Comparison of ENCODE assay signal across 18 cellular contexts in genomic region chr5:59661306-59661705, GRCh38.
DNase-seq lines count a peak whose midpoint lies in the region; TF ChIP-seq lines count a peak whose summit lies in the region.
"Had no signal": no experiment of that assay in that cellular context is flagged by ENCODE, and none has a peak within 500 bp of the region (broad histone marks: within the 10 kb centered on the region; RNA-seq: fewer than 3 reads in every experiment).

No MANE protein-coding gene starts in this region.

- H3K27ac Mint-ChIP-seq in MCF 10A (ENCODE audit: low read depth, unreplicated experiment) = peak overlapping the region; percentile 74
- H3K27ac Mint-ChIP-seq: activated naive CD8-positive, alpha-beta T cell treated with anti-CD3 and anti-CD28 coated beads, Interleukin-2, amount 10 ng/mL, durations not matched to agents 7 days and 5 days had no signal

- intact Hi-C loops in MCF 10A (cut with micrococcal nuclease) = loop anchor here (2.0 kb wide), 1 partner anchor 271 kb away; no protein-coding TSS in a partner anchor
- intact Hi-C loops in mammary epithelial cell (cut with micrococcal nuclease) = loop anchor here (2.0 kb wide), 1 partner anchor 139 kb away; no protein-coding TSS in a partner anchor
- intact Hi-C loops in tibial artery (cut with DNase I; ENCODE audit: low total_unique reads) = loop anchor here (5.0 to 10.0 kb wide), 3 partner anchors 133 to 269 kb away; no protein-coding TSS in a partner anchor

- BruUV-seq in MCF 10A (replicated peaks; lab: Mats Ljungman, UMichigan) (no TSS peak), mammary epithelial cell (replicated peaks; lab: Mats Ljungman, UMichigan) (no TSS peak)

- 100% methylated on average over 1 of the region's 1 CpG for WGBS in mammary epithelial cell (ENCODE audit: low coverage, missing lambda C conversion rate)
- whole genome bisulfite sequencing in mesodermal cell (ENCODE audit: insufficient coverage in 2 of 2), 2 experiments = no CpG with 5 or more reads among the region's 1 CpG

- dilution Hi-C loops in mammary epithelial cell (cut with HindIII; ENCODE audit: low sequenced_read_pairs) = no loop called here

- POLR2A ChIA-PET in MCF 10A (lab: Yijun Ruan, JAX) (interaction anchor here (0.6 to 2.4 kb wide), 10 partner anchors 56 to 155 kb away, joined by 3 to 13 read pairs (median 4); no protein-coding TSS in a partner anchor), HEK293T (lab: Yijun Ruan, JAX) (no interaction called here)

- H3K27ac ChIP-seq in mammary epithelial cell (ENCODE audit: insufficient read depth, low read depth, low read length) (no peak overlapping the region), mesodermal cell (ENCODE audit: low read depth, low read length, severe bottlenecking) (peak overlapping the region; percentile 52), tibial artery (peak overlapping the region; percentile 54 to 62)

- H3K36me3 Mint-ChIP-seq in MCF 10A (ENCODE audit: insufficient read depth, unreplicated experiment) = peaks cover 7% of the 10 kb centered on the region
- H3K36me3 Mint-ChIP-seq: activated naive CD8-positive, alpha-beta T cell treated with anti-CD3 and anti-CD28 coated beads, Interleukin-2, amount 10 ng/mL, durations not matched to agents 7 days and 5 days; naive thymus-derived CD4-positive, alpha-beta T cell had no signal

- no peaks in the 10 kb centered on the region for H3K79me2 ChIP-seq in mammary epithelial cell (ENCODE audit: insufficient read depth, low read length)

- DNase-seq in MCF 10A (ENCODE audit: unreplicated experiment) (peak; percentile 18), mammary epithelial cell (no peak), adipocyte (ENCODE audit: low read depth) (no peak), tibial artery (no peak), GM13977 (ENCODE audit: low spot score) (no peak), RPMI8226 (no peak), HEK293T (ENCODE audit: extremely low spot score) (no peak)
- DNase-seq: activated CD4-positive, alpha-beta T cell treated with anti-CD3 and anti-CD28 coated beads for 4 hours; activated naive CD8-positive, alpha-beta T cell treated with anti-CD3 and anti-CD28 coated beads, Interleukin-2, amount 10 ng/mL, durations not matched to agents 7 days and 5 days; activated T-cell treated with anti-CD3 and anti-CD28 coated beads for 4 hours; cerebellar nuclear complex; H7; heart left ventricle; left colon; naive thymus-derived CD4-positive, alpha-beta T cell; NCI-H524 treated with DMSO at 0.1 percent for 48 hours; stimulated activated naive CD4-positive, alpha-beta T cell treated with Interleukin-2 at 50 U/mL for 16 hours had no signal

- H3K4me1 Mint-ChIP-seq in MCF 10A (ENCODE audit: insufficient read depth, unreplicated experiment) = peaks cover 22% of the 10 kb centered on the region

- no peaks in the 10 kb centered on the region for H3K9me3 ChIP-seq in mammary epithelial cell (replicated peaks; ENCODE audit: insufficient read depth, low read length)
- H3K9me3 ChIP-seq in adipocyte (ENCODE audit: control insufficient read depth, low read length) = no peaks in the 10 kb centered on the region
- no peaks in the 10 kb centered on the region for H3K9me3 ChIP-seq in mesodermal cell (ENCODE audit: control insufficient read depth, low read length)
- no peaks in the 10 kb centered on the region for H3K9me3 ChIP-seq in tibial artery
- H3K9me3 ChIP-seq: heart left ventricle had no signal

- H3K4me2 ChIP-seq in mammary epithelial cell (ENCODE audit: insufficient read depth, low read depth, low read length) = no peak overlapping the region

- CTCF ChIA-PET in MCF 10A (lab: Yijun Ruan, JAX) = interaction anchor here (0.5 to 4.3 kb wide), 24 partner anchors 10 to 1036 kb away, joined by 3 to 63 read pairs (median 4); no protein-coding TSS in a partner anchor
- CTCF ChIA-PET in mammary epithelial cell (lab: Charles Lee; ENCODE audit: low non-redundant PET) = no interaction called here
- CTCF ChIA-PET in HEK293T (lab: Yijun Ruan, JAX) = interaction anchor here (2.5 kb wide), 1 partner anchor 156 kb away, joined by 8 read pairs; no protein-coding TSS in a partner anchor

- H3K36me3 ChIP-seq in mammary epithelial cell (ENCODE audit: insufficient read depth, low read length) = no peaks in the 10 kb centered on the region
- H3K36me3 ChIP-seq in adipocyte (ENCODE audit: control insufficient read depth, insufficient read depth, low read length, severe bottlenecking) = no peaks in the 10 kb centered on the region
- no peaks in the 10 kb centered on the region for H3K36me3 ChIP-seq in mesodermal cell (ENCODE audit: control insufficient read depth, insufficient read depth, low read length)
- no peaks in the 10 kb centered on the region for H3K36me3 ChIP-seq in tibial artery
- H3K36me3 ChIP-seq: heart left ventricle had no signal

- no peak overlapping the region for H2AFZ ChIP-seq in mammary epithelial cell (ENCODE audit: low read depth, low read length)

- no peaks in the 10 kb centered on the region for H3K27me3 ChIP-seq in mammary epithelial cell (ENCODE audit: insufficient read depth, low read length)
- H3K27me3 ChIP-seq in adipocyte (replicated peaks; ENCODE audit: control insufficient read depth, insufficient read depth, low read length) = no peaks in the 10 kb centered on the region
- H3K27me3 ChIP-seq in tibial artery = no peaks in the 10 kb centered on the region
- H3K27me3 ChIP-seq: heart left ventricle had no signal

- H3K4me1 ChIP-seq in mammary epithelial cell (ENCODE audit: insufficient read depth, low read length) (no peaks in the 10 kb centered on the region), adipocyte (ENCODE audit: control insufficient read depth, insufficient read depth, low read length) (peaks cover 23% of the 10 kb centered on the region), mesodermal cell (ENCODE audit: control insufficient read depth, insufficient read depth, low read length, poor library complexity, severe bottlenecking) (peaks cover 18% of the 10 kb centered on the region), tibial artery (peaks cover 0 to 67% (median 13%) of the 10 kb centered on the region in 4 donors)

- H3K9ac ChIP-seq in mammary epithelial cell (ENCODE audit: insufficient read depth, low read length) (no peak overlapping the region), adipocyte (ENCODE audit: low read length) (peak overlapping the region; percentile 71)

- H4K20me1 ChIP-seq in mammary epithelial cell (ENCODE audit: insufficient read depth, low read length) = no peaks in the 10 kb centered on the region

- in situ Hi-C loops in mammary epithelial cell (cut with MboI; ENCODE audit: low sequenced_read_pairs in 2 of 2) (loop anchor here (10.0 to 25.0 kb wide), 2 partner anchors 167 to 274 kb away; no protein-coding TSS in a partner anchor), GM13977 (cut with MboI; ENCODE audit: low pct_unique_long_range_greater_than_20kb, low sequenced_read_pairs, unreplicated experiment) (loop anchor here (25.0 kb wide), 1 partner anchor 149 kb away; no protein-coding TSS in a partner anchor)

- no peaks in the 10 kb centered on the region for H3K27me3 Mint-ChIP-seq in MCF 10A (ENCODE audit: insufficient read depth, unreplicated experiment)
- H3K27me3 Mint-ChIP-seq: naive thymus-derived CD4-positive, alpha-beta T cell had no signal

- TF ChIP-seq CTCF in MCF 10A (IDR thresholded peaks at IDR 0.05; ENCODE audit: unreplicated experiment) (no peak), mammary epithelial cell (conservative IDR thresholded peaks at IDR 0.05 in 1 of 2, IDR thresholded peaks at IDR 0.05 in 1 of 2; ENCODE audit: extremely low read depth in 1 of 2, insufficient read depth in 1 of 2, low read depth in 1 of 2, low read length in 2 of 2) (no peak), tibial artery (IDR thresholded peaks at IDR 0.05) (no peak), GM13977 (IDR thresholded peaks at IDR 0.05; ENCODE audit: extremely low read depth, insufficient read depth, missing control alignments) (no peak)

- H3K9me3 Mint-ChIP-seq in MCF 10A (ENCODE audit: unreplicated experiment) = no peaks in the 10 kb centered on the region
- H3K9me3 Mint-ChIP-seq: activated naive CD8-positive, alpha-beta T cell treated with anti-CD3 and anti-CD28 coated beads, Interleukin-2, amount 10 ng/mL, durations not matched to agents 7 days and 5 days; naive thymus-derived CD4-positive, alpha-beta T cell had no signal

- H3K4me3 Mint-ChIP-seq in MCF 10A (ENCODE audit: unreplicated experiment) = peak overlapping the region; percentile 10

- H3K4me3 ChIP-seq in mammary epithelial cell (replicated peaks in 1 of 3; ENCODE audit: insufficient read depth in 1 of 3, low read depth in 2 of 3, low read length in 3 of 3) (no peak overlapping the region), adipocyte (ENCODE audit: low read length) (no peak overlapping the region), mesodermal cell (ENCODE audit: extremely low read depth, insufficient read depth, low read length, poor library complexity, severe bottlenecking) (no peak overlapping the region), tibial artery (no peak overlapping the region)
- H3K4me3 ChIP-seq: heart left ventricle had no signal

TF ChIP-seq in HEK293T, 16 proteins besides CTCF, POLR2A, EP300 and RAD21:
- TF ChIP-seq FOXM1 (IDR thresholded peaks at IDR 0.05; ENCODE audit: borderline replicate concordance) = no peak
- TF ChIP-seq FOXK2 (IDR thresholded peaks at IDR 0.05) = no peak
- TF ChIP-seq L3MBTL2 (conservative IDR thresholded peaks at IDR 0.05) = no peak
